Comparison of ENCODE assay signal across 13 cellular contexts in genomic region chr9:116334581-116335150, GRCh38.
DNase-seq lines count a peak whose midpoint lies in the region; ATAC-seq, FAIRE-seq and TF ChIP-seq lines count a peak whose summit lies in the region.
"Had no signal": no experiment of that assay in that cellular context is flagged by ENCODE, and none has a peak within 500 bp of the region (broad histone marks: within the 10 kb centered on the region; RNA-seq: fewer than 3 reads in every experiment).

No MANE protein-coding gene starts in this region.

- in situ Hi-C loops in GM23248 (cut with MboI): no loop called here

- H3K27me3 Mint-ChIP-seq in GM23338 (ENCODE audit: insufficient read depth, low read depth, poor library complexity): peaks cover 77% of the 10 kb centered on the region
- no peaks in the 10 kb centered on the region for H3K27me3 Mint-ChIP-seq in chondrocyte (ENCODE audit: low read depth)

- H4K20me1 ChIP-seq in GM23338 (replicated peaks; ENCODE audit: insufficient read depth) (no peaks in the 10 kb centered on the region), GM23248 (ENCODE audit: insufficient read depth) (no peaks in the 10 kb centered on the region)
- H4K20me1 ChIP-seq: BLaER1 treated with 17β-estradiol and CSF1 and Interleukin-3, amounts not matched to agents 10 nM and 100 nM had no signal

- H3K9ac ChIP-seq in iPS-20b (ENCODE audit: low read depth, low read length): no peak overlapping the region
- H3K9ac ChIP-seq in GM23248: no peak overlapping the region
- H3K9ac ChIP-seq: BLaER1 treated with 17β-estradiol and CSF1 and Interleukin-3, amounts not matched to agents 10 nM and 100 nM had no signal

- no peaks in the 10 kb centered on the region for H3K36me3 Mint-ChIP-seq in GM23338 (ENCODE audit: low read depth)
- H3K36me3 Mint-ChIP-seq in chondrocyte (ENCODE audit: low read depth): peaks cover 46% of the 10 kb centered on the region
- H3K36me3 Mint-ChIP-seq: CD4-positive, CD25-positive, alpha-beta regulatory T cell had no signal

- no peaks in the 10 kb centered on the region for H3K79me2 ChIP-seq in GM23338 (replicated peaks; ENCODE audit: insufficient read depth)
- no peaks in the 10 kb centered on the region for H3K79me2 ChIP-seq in GM23248 (ENCODE audit: insufficient read depth)

- DNase-seq in GM23338 (ENCODE audit: low spot score) (no peak), chondrocyte (ENCODE audit: low spot score) (no peak), GM12891 (ENCODE audit: insufficient read length, low spot score) (no peak), GM23248 (no peak)
- DNase-seq in activated naive CD4-positive, alpha-beta T cell treated with anti-CD3 and anti-CD28 coated beads, Interleukin-2, amount 50 U/mL, for 16 hours: no peak
- DNase-seq: ACHN; CD4-positive, CD25-positive, alpha-beta regulatory T cell had no signal

- H3K9me3 Mint-ChIP-seq in GM23338 (no peaks in the 10 kb centered on the region; the same call in 2 of the 3 replicates), chondrocyte (ENCODE audit: low read depth) (no peaks in the 10 kb centered on the region)

- no peak overlapping the region for H3K4me3 Mint-ChIP-seq in GM23338
- H3K4me3 Mint-ChIP-seq in chondrocyte (ENCODE audit: unreplicated experiment): no peak overlapping the region
- H3K4me3 Mint-ChIP-seq: CD4-positive, CD25-positive, alpha-beta regulatory T cell had no signal

- H3K27ac Mint-ChIP-seq in GM23338 (no peak overlapping the region), chondrocyte (ENCODE audit: unreplicated experiment) (peak overlapping the region; percentile 59)
- H3K27ac Mint-ChIP-seq: CD4-positive, CD25-positive, alpha-beta regulatory T cell had no signal

- H3K4me1 Mint-ChIP-seq in GM23338 (peaks cover 64% of the 10 kb centered on the region), chondrocyte (ENCODE audit: low read depth) (peaks cover 49% of the 10 kb centered on the region)
- H3K4me1 Mint-ChIP-seq: CD4-positive, CD25-positive, alpha-beta regulatory T cell had no signal

- TF ChIP-seq CTCF in GM23338 (conservative IDR thresholded peaks at IDR 0.05; ENCODE audit: low read depth in 2 of 2) (no peak), chondrocyte (IDR thresholded peaks at IDR 0.05) (no peak)

- H3K27me3 ChIP-seq in GM23338 (ENCODE audit: insufficient read depth): peaks cover 78% of the 10 kb centered on the region
- H3K27me3 ChIP-seq in iPS-20b (ENCODE audit: insufficient read depth, low read length): peaks cover 95% of the 10 kb centered on the region
- no peaks in the 10 kb centered on the region for H3K27me3 ChIP-seq in neuron (ENCODE audit: insufficient read depth, low read length)
- no peaks in the 10 kb centered on the region for H3K27me3 ChIP-seq in GM23248 (replicated peaks; ENCODE audit: insufficient read depth)
- H3K27me3 ChIP-seq: BLaER1 treated with 17β-estradiol and CSF1 and Interleukin-3, amounts not matched to agents 10 nM and 100 nM had no signal

- H3K4me3 ChIP-seq in GM23338: no peak overlapping the region
- H3K4me3 ChIP-seq in iPS-20b (ENCODE audit: low read length): peak overlapping the region; percentile 20; the same call in 1 of the 2 replicates
- H3K4me3 ChIP-seq in neuron (ENCODE audit: low read length): peak overlapping the region; percentile 11
- H3K4me3 ChIP-seq in GM23248: no peak overlapping the region
- H3K4me3 ChIP-seq: BLaER1 treated with 17β-estradiol and CSF1 and Interleukin-3, amounts not matched to agents 10 nM and 100 nM; HAP-1 had no signal

- H3K4me1 ChIP-seq in GM23338 (ENCODE audit: insufficient read depth) (peaks cover 37% of the 10 kb centered on the region), iPS-20b (ENCODE audit: insufficient read depth, low read length) (peaks cover 31% of the 10 kb centered on the region), neuron (ENCODE audit: insufficient read depth, low read length) (peaks cover 53% of the 10 kb centered on the region), GM23248 (ENCODE audit: insufficient read depth) (peaks cover 11% of the 10 kb centered on the region)
- H3K4me1 ChIP-seq: BLaER1 treated with 17β-estradiol and CSF1 and Interleukin-3, amounts not matched to agents 10 nM and 100 nM; HAP-1 had no signal

- H3K9me2 ChIP-seq in GM23338 (ENCODE audit: insufficient read depth) (0 out of 2 replicates have a peak, but pooled peaks cover 7% of the 10 kb centered on the region), GM23248 (ENCODE audit: insufficient read depth) (no peaks in the 10 kb centered on the region)

- ATAC-seq in GM23338: peak; percentile 9; the same call in 1 of the 3 replicates
- ATAC-seq in HG02678 (IDR thresholded peaks at IDR 0.05; ENCODE audit: unreplicated experiment): no peak

- no peak overlapping the region for H3K27ac ChIP-seq in GM23338 (ENCODE audit: low read depth)
- no peak overlapping the region for H3K27ac ChIP-seq in iPS-20b (ENCODE audit: low read length)
- no peak overlapping the region for H3K27ac ChIP-seq in GM23248
- H3K27ac ChIP-seq: BLaER1 treated with 17β-estradiol and CSF1 and Interleukin-3, amounts not matched to agents 10 nM and 100 nM had no signal

- H3F3A ChIP-seq in GM23338 (replicated peaks; ENCODE audit: low read depth) (0 out of 2 replicates have a peak, but pooled peaks cover 6% of the 10 kb centered on the region), GM23248 (ENCODE audit: insufficient read depth) (peaks cover 16% of the 10 kb centered on the region)

- no peak for FAIRE-seq in GM12891 (lab: Jason Lieb, UNC)
- FAIRE-seq: GM18507 had no signal

- no peaks in the 10 kb centered on the region for H3K36me3 ChIP-seq in GM23338 (ENCODE audit: insufficient read depth)
- H3K36me3 ChIP-seq in iPS-20b (ENCODE audit: insufficient read depth, low read depth, low read length): no peaks in the 10 kb centered on the region
- H3K36me3 ChIP-seq in neuron (ENCODE audit: insufficient read depth, low read length): no peaks in the 10 kb centered on the region
- peaks cover 59% of the 10 kb centered on the region for H3K36me3 ChIP-seq in GM23248 (ENCODE audit: low read depth)
- H3K36me3 ChIP-seq: BLaER1 treated with 17β-estradiol and CSF1 and Interleukin-3, amounts not matched to agents 10 nM and 100 nM; HAP-1 had no signal

- peak overlapping the region; percentile 72; the same call in 1 of the 2 replicates for H2AFZ ChIP-seq in GM23338
- no peak overlapping the region for H2AFZ ChIP-seq in neuron (ENCODE audit: low read depth, low read length)
- no peak overlapping the region for H2AFZ ChIP-seq in GM23248

- no peak for TF ChIP-seq POLR2A in GM12891 (IDR thresholded peaks at IDR 0.05; ENCODE audit: low read depth, low read length)

- 76 to 81% methylated on average over 18 to 19 of the region's 19 CpGs for WGBS in GM23248 (ENCODE audit: low coverage in 1 of 2, low lambda C conversion rate in 2 of 2, missing lambda C conversion rate in 2 of 2), 2 experiments

- no peaks in the 10 kb centered on the region for H3K9me3 ChIP-seq in iPS-20b (ENCODE audit: insufficient read depth, low read depth, low read length)
- no peaks in the 10 kb centered on the region for H3K9me3 ChIP-seq in neuron (ENCODE audit: low read length)
- H3K9me3 ChIP-seq in GM23248 (ENCODE audit: low read depth): no peaks in the 10 kb centered on the region
- H3K9me3 ChIP-seq: BLaER1 treated with 17β-estradiol and CSF1 and Interleukin-3, amounts not matched to agents 10 nM and 100 nM; HAP-1 had no signal

- H3K4me2 ChIP-seq in GM23338 (no peak overlapping the region), GM23248 (ENCODE audit: unreplicated experiment) (no peak overlapping the region)
- H3K4me2 ChIP-seq: BLaER1 treated with 17β-estradiol and CSF1 and Interleukin-3, amounts not matched to agents 10 nM and 100 nM had no signal

TF ChIP-seq in GM23338, 12 proteins besides CTCF, POLR2A, EP300 and RAD21 (continues in another document):
- TF ChIP-seq EZH2phosphoT487 (IDR thresholded peaks at IDR 0.05; ENCODE audit: unreplicated experiment): no peak
- TF ChIP-seq STAT1 (IDR thresholded peaks at IDR 0.05; ENCODE audit: unreplicated experiment): no peak
- TF ChIP-seq ZNF331 (CRISPR knock-in tag; IDR thresholded peaks at IDR 0.05; ENCODE audit: low read depth): no peak

TF ChIP-seq in GM12891, 5 proteins besides CTCF, POLR2A, EP300 and RAD21:
- TF ChIP-seq POU2F2 (IDR thresholded peaks at IDR 0.05; ENCODE audit: low read depth, low read length): no peak
- TF ChIP-seq PAX5 (IDR thresholded peaks at IDR 0.05; ENCODE audit: insufficient read depth, low read length, severe bottlenecking): no peak
- no peak for TF ChIP-seq SPI1 (IDR thresholded peaks at IDR 0.05; ENCODE audit: low read depth, low read length)
- no peak for TF ChIP-seq TAF1 (IDR thresholded peaks at IDR 0.05; ENCODE audit: low read depth, low read length)
- no peak for TF ChIP-seq POLR2AphosphoS5 (IDR thresholded peaks at IDR 0.05; ENCODE audit: low read depth, low read length)

Comparison
In these comparisons a context has a peak if more than half of its experiments do, and no peak if none do; other contexts are left out.
1. H3K4me3 ChIP-seq: peak in iPS-20b (single experiment) and neuron (single experiment); none in GM23338 (single experiment) and GM23248 (single experiment).